1 cellular context compared by ENCODE assay signal in genomic region chrX:100928660-100929613, GRCh38.
A peak's percentile ranks its signal among the peaks of the same experiment; 100 is the strongest.
TF ChIP-seq lines count a peak whose summit lies in the region.

Gene XKRX (minus strand): TSS chrX:100928917. CDS start chrX:100928304, 613 bp downstream.

TF ChIP-seq in HEK293, 187 proteins besides CTCF, POLR2A, EP300 and RAD21 (continued from another document):
- TF ChIP-seq PRDM10 (tag by site-specific recombination; IDR thresholded peaks at IDR 0.05) = peak; percentile 64; the same call in 1 of the 2 replicates
- TF ChIP-seq EGR2 (tag by site-specific recombination; IDR thresholded peaks at IDR 0.05; ENCODE audit: low read depth) = peak; percentile 38; the same call in 1 of the 2 replicates
- TF ChIP-seq ZNF423 (tag by site-specific recombination; IDR thresholded peaks at IDR 0.05) = no peak
- TF ChIP-seq ZBTB49 (tag by site-specific recombination; IDR thresholded peaks at IDR 0.05; ENCODE audit: low read depth) = no peak
- no peak for TF ChIP-seq ZNF184 (tag by site-specific recombination; IDR thresholded peaks at IDR 0.05)
- no peak for TF ChIP-seq ZNF266 (tag by site-specific recombination; IDR thresholded peaks at IDR 0.05; ENCODE audit: low read depth)
- TF ChIP-seq ZNF23 (tag by site-specific recombination; IDR thresholded peaks at IDR 0.05; ENCODE audit: borderline replicate concordance) = no peak
